Comparison of ENCODE assay signal across 14 cellular contexts in genomic region chr3:31542246-31542645, GRCh38.
"Had no signal": no experiment of that assay in that cellular context is flagged by ENCODE, and none has a peak within 500 bp of the region (broad histone marks: within the 10 kb centered on the region; RNA-seq: fewer than 3 reads in every experiment).

No MANE protein-coding gene starts in this region.

- H3K4me3 ChIP-seq: colonic mucosa, gastroesophageal sphincter, lung had no signal

- ATAC-seq: gastroesophageal sphincter had no signal

- H3K27me3 ChIP-seq: colonic mucosa, gastroesophageal sphincter had no signal

- H3K27ac ChIP-seq: colonic mucosa, gastroesophageal sphincter had no signal

- H3K36me3 ChIP-seq: colonic mucosa had no signal

- H3K9me3 ChIP-seq: colonic mucosa, gastroesophageal sphincter had no signal

- DNase-seq: activated CD4-positive, alpha-beta T cell treated with anti-CD3 and anti-CD28 coated beads, Interleukin-2, amount 50 U/mL, for 48 hours; activated CD4-positive, CD25-positive, alpha-beta regulatory T cell treated with anti-CD3 and anti-CD28 coated beads, Interleukin-2, amount 50 U/mL, for 72 hours; activated CD8-positive, alpha-beta memory T cell treated with anti-CD3 and anti-CD28 coated beads, Interleukin-2, amount 50 U/mL, for 4 hours; activated naive CD8-positive, alpha-beta T cell treated with anti-CD3 and anti-CD28 coated beads for 36 hours; central memory CD4-positive, alpha-beta T cell; colonic mucosa; midbrain; stimulated activated CD4-positive, alpha-beta T cell treated with anti-CD3 and anti-CD28 coated beads, Interleukin-12 subunit alpha, Interleukin-12 subunit beta, amount 100 ng/mL, for 4 hours; stimulated activated CD4-positive, alpha-beta T cell treated with anti-CD3 and anti-CD28 coated beads, Interleukin-2, amount 100 ng/mL, for 24 hours; T1000 had no signal

- FAIRE-seq: endometrium had no signal

- H3K27ac Mint-ChIP-seq: activated naive CD8-positive, alpha-beta T cell treated with anti-CD3 and anti-CD28 coated beads for 36 hours; brain had no signal

- H3K27me3 Mint-ChIP-seq: activated naive CD8-positive, alpha-beta T cell treated with anti-CD3 and anti-CD28 coated beads for 36 hours; brain had no signal

- H3K4me3 Mint-ChIP-seq: activated naive CD8-positive, alpha-beta T cell treated with anti-CD3 and anti-CD28 coated beads for 36 hours; brain had no signal
